In the genomic region with DNA sequence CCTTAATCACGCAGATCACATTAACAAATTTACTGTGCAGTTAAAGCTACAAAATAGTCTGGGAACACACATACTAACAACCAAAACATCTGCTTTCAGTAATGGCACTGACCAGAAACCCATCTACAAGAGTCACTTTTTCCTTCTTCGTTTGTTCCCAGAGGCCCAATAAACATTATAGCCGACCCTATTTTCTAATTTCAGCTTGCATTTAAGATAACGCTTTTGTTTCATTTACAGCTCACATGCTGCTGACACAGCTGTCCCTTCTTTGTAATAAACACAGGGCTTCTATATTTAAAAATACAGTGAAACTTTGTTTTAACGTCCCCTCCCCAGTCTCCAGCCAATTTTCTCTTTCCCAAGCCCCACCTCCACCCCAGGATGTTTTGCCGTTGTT, we compare ENCODE assay signal across 8 cellular contexts. TPM values are rescaled to one million over a fixed set of nuclear protein-coding genes. Genes with fewer than 3 reads are reported as not detected.
DNase-seq lines count a peak whose midpoint lies in the region; ATAC-seq and TF ChIP-seq lines count a peak whose summit lies in the region.

No MANE protein-coding gene starts in this region.

- peaks cover 0 to 43% (median 21%) of the 10 kb centered on the region in 11 experiments; a peak in 15 of 22 replicates for H3K36me3 ChIP-seq in BLaER1 treated with 17β-estradiol and CSF1 and Interleukin-3, amounts not matched to agents 10 nM and 100 nM
- H3K36me3 ChIP-seq in KOPT-K1 (ENCODE audit: insufficient read depth, low read length) = peaks cover 9% of the 10 kb centered on the region
- H3K36me3 ChIP-seq in ascending aorta = no peaks in the 10 kb centered on the region
- H3K36me3 ChIP-seq in liver (ENCODE audit: control insufficient read depth in 4 of 4, insufficient read depth in 3 of 4, low read depth in 1 of 4, low read length in 3 of 4) = no peaks in the 10 kb centered on the region
- H3K36me3 ChIP-seq in thyroid gland = no peaks in the 10 kb centered on the region

- H3K9me3 ChIP-seq in BLaER1 treated with 17β-estradiol and CSF1 and Interleukin-3, amounts not matched to agents 10 nM and 100 nM (replicated peaks in 1 of 11) = no peaks in the 10 kb centered on the region
- H3K9me3 ChIP-seq in KOPT-K1 (ENCODE audit: insufficient read depth, low read length, poor library complexity, severe bottlenecking) = no peaks in the 10 kb centered on the region
- no peaks in the 10 kb centered on the region for H3K9me3 ChIP-seq in ascending aorta
- H3K9me3 ChIP-seq in liver (ENCODE audit: control insufficient read depth in 4 of 4, low read length in 3 of 4) = no peaks in the 10 kb centered on the region
- H3K9me3 ChIP-seq in thyroid gland = no peaks in the 10 kb centered on the region

- peak overlapping the region; percentile 77 to 89 (median 84) for H3K4me3 ChIP-seq in BLaER1 treated with 17β-estradiol and CSF1 and Interleukin-3, amounts not matched to agents 10 nM and 100 nM
- H3K4me3 ChIP-seq in ascending aorta (peak overlapping the region; percentile 81 to 93), liver (ENCODE audit: low read depth in 1 of 3, low read length in 3 of 3) (peak overlapping the region; percentile 81 to 97 (median 87)), thyroid gland (replicated peaks in 1 of 3) (peak overlapping the region; percentile 64 to 76 (median 66))

- no peaks in the 10 kb centered on the region for H3K27me3 ChIP-seq in BLaER1 treated with 17β-estradiol and CSF1 and Interleukin-3, amounts not matched to agents 10 nM and 100 nM
- H3K27me3 ChIP-seq in ascending aorta (no peaks in the 10 kb centered on the region), liver (ENCODE audit: control insufficient read depth in 4 of 4, insufficient read depth in 4 of 4, low read length in 3 of 4) (no peaks in the 10 kb centered on the region), thyroid gland (no peaks in the 10 kb centered on the region)

- intact Hi-C loops in ascending aorta (cut with DNase I) = no loop called here
- intact Hi-C loops in thyroid gland (cut with DNase I) = loop anchor here (10.0 kb wide), 1 partner anchor 65 kb away; no protein-coding TSS in a partner anchor

- peak overlapping the region; percentile 90 to 98 (median 96) for H3K9ac ChIP-seq in BLaER1 treated with 17β-estradiol and CSF1 and Interleukin-3, amounts not matched to agents 10 nM and 100 nM
- peak overlapping the region; percentile 32 to 94 for H3K9ac ChIP-seq in liver (ENCODE audit: low read depth in 1 of 2, low read length in 2 of 2)

- no peak for ATAC-seq in HG02759 (IDR thresholded peaks at IDR 0.05; ENCODE audit: unreplicated experiment)

- 2% methylated on average over 6 of the region's 6 CpGs for WGBS in liver
- WGBS in thyroid gland, 2 donors = 3 to 4% methylated on average over 6 of the region's 6 CpGs

- peaks cover 8 to 56% (median 46%) of the 10 kb centered on the region in 11 experiments; a peak in 21 of 22 replicates for H4K20me1 ChIP-seq in BLaER1 treated with 17β-estradiol and CSF1 and Interleukin-3, amounts not matched to agents 10 nM and 100 nM

- H3K4me2 ChIP-seq in BLaER1 treated with 17β-estradiol and CSF1 and Interleukin-3, amounts not matched to agents 10 nM and 100 nM = peak overlapping the region; percentile 83 to 98 (median 95)

- TF ChIP-seq CTCF in ascending aorta (IDR thresholded peaks at IDR 0.05) = no peak
- TF ChIP-seq CTCF in liver (IDR thresholded peaks at IDR 0.05; ENCODE audit: low read depth, low read length, missing input control) = no peak
- TF ChIP-seq CTCF in thyroid gland (IDR thresholded peaks at IDR 0.05) = no peak

- peaks cover 42 to 63% (median 58%) of the 10 kb centered on the region in 10 experiments for H3K4me1 ChIP-seq in BLaER1 treated with 17β-estradiol and CSF1 and Interleukin-3, amounts not matched to agents 10 nM and 100 nM
- H3K4me1 ChIP-seq in ascending aorta (peaks cover 19 to 43% of the 10 kb centered on the region in 2 donors), liver (ENCODE audit: control insufficient read depth in 4 of 4, insufficient read depth in 4 of 4, low read length in 3 of 4) (peaks cover 10 to 55% (median 46%) of the 10 kb centered on the region in 4 donors), thyroid gland (peaks cover 42 to 59% of the 10 kb centered on the region in 2 donors)

- no peak for TF ChIP-seq RAD21 in liver (IDR thresholded peaks at IDR 0.05)

- peak overlapping the region; percentile 87 to 98 (median 96) for H3K27ac ChIP-seq in BLaER1 treated with 17β-estradiol and CSF1 and Interleukin-3, amounts not matched to agents 10 nM and 100 nM
- H3K27ac ChIP-seq in KOPT-K1 (ENCODE audit: low read depth, low read length, poor library complexity, severe bottlenecking) (peak overlapping the region; percentile 89), ascending aorta (peak overlapping the region; percentile 97 to 99), liver (ENCODE audit: low read depth in 1 of 2, low read length in 2 of 2) (peak overlapping the region; percentile 86 to 99), thyroid gland (peak overlapping the region; percentile 99)

- TF ChIP-seq POLR2A in thyroid gland (IDR thresholded peaks at IDR 0.05) = no peak

- DNase-seq in ascending aorta (ENCODE audit: low spot score in 2 of 2) (no peak), thyroid gland (no peak), LoVo (ENCODE audit: low spot score) (no peak), T1000 (lab: John Stamatoyannopoulos, UW) (no peak)

TF ChIP-seq in liver, 16 proteins besides CTCF, POLR2A, EP300 and RAD21:
- no peak for TF ChIP-seq HNF4G (IDR thresholded peaks at IDR 0.05)
- no peak for TF ChIP-seq ATF3 (IDR thresholded peaks at IDR 0.05)
- TF ChIP-seq MAX (IDR thresholded peaks at IDR 0.05) = peak; percentile 1

RNA-seq across cellular contexts. Expression of gene WBP4, which starts 1.8 kb away (rescaled TPM):
- 0.96 TPM for total RNA-seq in ascending aorta
- total RNA-seq in liver = 1 to 10 TPM; 4.9 to 6.8 TPM
- polyA plus RNA-seq in liver = 1 to 10 TPM; 3.9 to 6.0 TPM
- total RNA-seq in thyroid gland = 10 to 100 TPM in 3 of 4 donors, 1 to 10 TPM in 1; 9.4 to 19.2 (median 10.6) TPM

RNA-seq across cellular contexts. Expression of gene ELF1, which starts 40.4 kb away (rescaled TPM):
- total RNA-seq in ascending aorta (105 TPM), liver (10 to 100 TPM; 36.3 to 57.2 TPM), thyroid gland (100 to 1,000 TPM; 105 to 119 (median 110) TPM)
- polyA plus RNA-seq in liver = 10 to 100 TPM; 15.3 to 16.6 TPM
